14 cellular contexts compared by ENCODE assay signal in the genomic region with DNA sequence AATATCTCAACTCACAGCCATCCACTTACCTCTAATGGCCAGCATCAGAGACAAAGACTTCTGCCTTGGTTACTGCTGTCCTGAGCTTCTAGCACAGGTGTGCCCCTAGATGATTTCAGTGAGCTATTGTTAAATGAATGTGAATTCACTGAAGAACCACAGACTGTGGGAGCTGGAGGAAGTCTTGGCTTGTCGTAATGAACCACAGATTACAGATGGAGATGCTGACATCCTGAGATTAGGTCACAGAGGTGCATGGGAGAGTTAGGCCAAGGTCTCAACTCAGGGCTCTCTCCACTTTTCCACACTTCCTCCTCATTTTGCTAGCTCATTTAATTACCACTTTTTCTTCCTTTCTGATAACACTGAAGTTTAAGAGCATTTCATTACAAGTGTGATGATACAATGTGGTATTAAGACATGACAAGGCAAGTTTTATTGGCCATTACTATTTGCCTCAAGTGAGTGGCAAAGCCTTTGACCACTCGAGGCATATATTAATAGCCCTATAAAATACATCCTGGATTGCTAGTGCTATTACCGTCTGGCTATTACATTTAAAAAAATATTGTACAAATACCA. TPM values are rescaled to one million over a fixed set of nuclear protein-coding genes. Genes with fewer than 3 reads are reported as not detected.
"Had no signal": no experiment of that assay in that cellular context is flagged by ENCODE, and none has a peak within 500 bp of the region (broad histone marks: within the 10 kb centered on the region; RNA-seq: fewer than 3 reads in every experiment).

No MANE protein-coding gene starts in this region.

- DNase-seq: activated CD4-positive, alpha-beta T cell treated with anti-CD3 and anti-CD28 coated beads for 4 hours; activated CD8-positive, alpha-beta memory T cell treated with anti-CD3 and anti-CD28 coated beads for 24 hours; activated naive CD4-positive, alpha-beta T cell treated with anti-CD3 and anti-CD28 coated beads, Interleukin-2, amount 50 U/mL, for 16 hours; dorsolateral prefrontal cortex; hypothalamus; midbrain; right cardiac atrium; stimulated activated naive CD4-positive, alpha-beta T cell treated with Interleukin-2 at 50 U/mL for 16 hours; testis; upper lobe of right lung had no signal

- H3K9me3 ChIP-seq: testis, upper lobe of right lung had no signal

- H3K27ac ChIP-seq: dorsolateral prefrontal cortex, testis, upper lobe of right lung had no signal

- H3K9me3 Mint-ChIP-seq: activated T-helper 2 cell treated with anti-CD3 and anti-CD28 coated beads, Interferon-gamma antibody, Interleukin-2, Interleukin-4, amounts not matched to agents 10 μg/mL and 5 μg/mL and 100 μg/mL, durations not matched to agents 14 hours and 24 hours and 36 hours; T-helper 2 cell treated with Interferon-gamma antibody and Interleukin-4, amounts not matched to agents 5 μg/mL and 100 μg/mL, for 36 hours had no signal

- ATAC-seq: esophagus mucosa, upper lobe of right lung had no signal

- H3K4me1 ChIP-seq: testis, upper lobe of right lung had no signal

- H3K36me3 ChIP-seq: upper lobe of right lung had no signal

- H3K4me3 ChIP-seq: dorsolateral prefrontal cortex, testis, upper lobe of right lung had no signal

- H3K4me3 Mint-ChIP-seq: T-helper 2 cell treated with Interferon-gamma antibody and Interleukin-4, amounts not matched to agents 5 μg/mL and 100 μg/mL, for 36 hours had no signal

- H3K27ac Mint-ChIP-seq: activated T-helper 2 cell treated with anti-CD3 and anti-CD28 coated beads, Interferon-gamma antibody, Interleukin-2, Interleukin-4, amounts not matched to agents 10 μg/mL and 5 μg/mL and 100 μg/mL, durations not matched to agents 14 hours and 24 hours and 36 hours; T-helper 2 cell treated with Interferon-gamma antibody and Interleukin-4, amounts not matched to agents 5 μg/mL and 100 μg/mL, for 36 hours had no signal

- H3K27me3 Mint-ChIP-seq: progenitor cell of endocrine pancreas had no signal

- H3K27me3 ChIP-seq: dorsolateral prefrontal cortex, testis, upper lobe of right lung had no signal

RNA-seq across cellular contexts. Expression of a gene that starts 30.8 kb away (rescaled TPM):
- total RNA-seq: activated T-helper 2 cell treated with anti-CD3 and anti-CD28 coated beads, Interferon-gamma antibody, Interleukin-2, Interleukin-4, amounts not matched to agents 10 μg/mL and 5 μg/mL and 100 μg/mL, durations not matched to agents 14 hours and 24 hours and 36 hours had no signal
